ENCODE assay signal across 16 cellular contexts in genomic region chr2:71559080-71559827, GRCh38.
"Had no signal": no experiment of that assay in that cellular context is flagged by ENCODE, and none has a peak within 500 bp of the region (broad histone marks: within the 10 kb centered on the region; RNA-seq: fewer than 3 reads in every experiment).

No MANE protein-coding gene starts in this region.

- H3K27me3 ChIP-seq: colonic mucosa, pancreas, sigmoid colon, spleen had no signal

- H3K36me3 ChIP-seq: colonic mucosa, pancreas, suprapubic skin had no signal

- H3K4me1 Mint-ChIP-seq: neural crest cell had no signal

- H3K4me3 Mint-ChIP-seq: activated CD8-positive, alpha-beta T cell treated with anti-CD3 and anti-CD28 coated beads for 36 hours; activated T-cell treated with anti-CD3 and anti-CD28 coated beads, Interleukin-2, amount 50 U/mL, for 4 hours; neural crest cell; stimulated activated naive CD8-positive, alpha-beta T cell treated with anti-CD3 and anti-CD28 coated beads, Interleukin-15, Interleukin-2, amounts not matched to agents 100 ng/mL and 50 ng/mL, for 24 hours had no signal

- H3K4me3 ChIP-seq: colonic mucosa, esophagus squamous epithelium, left ventricle myocardium inferior, pancreas, sigmoid colon, spleen, suprapubic skin had no signal

- DNase-seq: activated CD4-positive, alpha-beta T cell treated with anti-CD3 and anti-CD28 coated beads for 4 hours; activated CD8-positive, alpha-beta T cell treated with anti-CD3 and anti-CD28 coated beads for 36 hours; activated effector memory CD4-positive, alpha-beta T cell treated with Interleukin-2 at 50 U/mL for 16 hours; activated naive CD4-positive, alpha-beta T cell treated with anti-CD3 and anti-CD28 coated beads, Interleukin-2, amount 50 U/mL, for 16 hours; activated T-cell treated with anti-CD3 and anti-CD28 coated beads, Interleukin-2, amount 50 U/mL, for 4 hours; colonic mucosa; esophagus squamous epithelium; hippocampal formation; left ventricle myocardium inferior; sigmoid colon had no signal

- H3K9me3 ChIP-seq: colonic mucosa, esophagus squamous epithelium, left ventricle myocardium inferior, pancreas, sigmoid colon, spleen, suprapubic skin had no signal

- ATAC-seq: activated CD8-positive, alpha-beta T cell treated with anti-CD3 and anti-CD28 coated beads for 36 hours; activated T-cell treated with anti-CD3 and anti-CD28 coated beads, Interleukin-2, amount 50 U/mL, for 4 hours had no signal

- H3K27me3 Mint-ChIP-seq: activated CD8-positive, alpha-beta T cell treated with anti-CD3 and anti-CD28 coated beads for 36 hours; stimulated activated naive CD8-positive, alpha-beta T cell treated with anti-CD3 and anti-CD28 coated beads, Interleukin-15, Interleukin-2, amounts not matched to agents 100 ng/mL and 50 ng/mL, for 24 hours had no signal

- H3K27ac Mint-ChIP-seq: activated CD8-positive, alpha-beta T cell treated with anti-CD3 and anti-CD28 coated beads for 36 hours; stimulated activated naive CD8-positive, alpha-beta T cell treated with anti-CD3 and anti-CD28 coated beads, Interleukin-15, Interleukin-2, amounts not matched to agents 100 ng/mL and 50 ng/mL, for 24 hours had no signal

- H3K27ac ChIP-seq: colonic mucosa, esophagus squamous epithelium, left ventricle myocardium inferior, sigmoid colon, spleen, suprapubic skin had no signal

- FAIRE-seq: keratinocyte, pancreas had no signal

- H3K4me1 ChIP-seq: colonic mucosa, esophagus squamous epithelium, pancreas had no signal
